ENCODE assay signal across 25 cellular contexts in the genomic region with DNA sequence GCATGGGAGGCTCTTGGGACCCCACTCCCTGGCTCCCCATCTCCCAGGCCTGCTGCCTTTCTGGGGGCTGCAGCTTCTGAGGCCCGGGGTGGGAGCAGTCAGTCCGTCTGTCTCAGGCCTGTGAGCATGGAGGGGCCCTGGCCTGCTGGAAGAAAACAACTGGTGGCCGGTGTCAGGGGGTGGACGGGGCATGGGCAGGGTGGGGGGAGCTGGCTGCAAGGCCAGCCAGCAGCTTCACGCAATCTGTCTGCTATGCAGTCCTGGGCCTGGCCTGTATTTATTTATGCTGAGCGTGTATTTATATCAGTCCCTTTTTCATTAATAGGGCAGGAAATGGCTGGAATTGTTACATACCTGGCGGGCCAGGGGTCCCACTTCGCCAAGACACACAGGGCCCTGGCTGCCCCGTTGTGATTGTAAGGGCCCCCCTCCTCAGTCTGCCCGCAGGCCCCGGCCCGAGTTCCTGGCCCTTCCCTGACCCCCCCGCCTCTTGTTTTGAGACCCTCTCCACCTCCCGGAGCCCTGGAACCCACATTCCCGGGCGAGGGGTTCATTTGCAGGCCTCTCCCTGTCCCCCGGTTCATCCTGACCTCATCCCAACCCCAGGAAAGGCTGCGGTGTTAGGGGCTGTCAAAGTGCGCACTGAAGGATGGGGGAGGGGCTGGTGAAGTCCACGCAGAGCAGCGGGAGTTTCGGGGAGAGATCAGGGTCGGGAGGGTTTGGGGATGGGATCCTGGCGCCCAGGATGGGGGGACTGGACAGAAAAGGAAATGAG. TPM values are rescaled to one million over a fixed set of nuclear protein-coding genes. Genes with fewer than 3 reads are reported as not detected.
DNase-seq lines count a peak whose midpoint lies in the region; ATAC-seq, FAIRE-seq and TF ChIP-seq lines count a peak whose summit lies in the region.
"Had no signal": no experiment of that assay in that cellular context is flagged by ENCODE, and none has a peak within 500 bp of the region (broad histone marks: within the 10 kb centered on the region; RNA-seq: fewer than 3 reads in every experiment).

No MANE protein-coding gene starts in this region.

- H3K27ac Mint-ChIP-seq in H9 = no peak overlapping the region; a peak in 1 of 7 replicates
- peak overlapping the region; percentile 94 for H3K27ac Mint-ChIP-seq in chondrocyte (ENCODE audit: unreplicated experiment)
- H3K27ac Mint-ChIP-seq: activated naive CD8-positive, alpha-beta T cell treated with anti-CD3 and anti-CD28 coated beads, Interleukin-2, amount 50 U/mL, for 24 hours; dendritic cell treated with granulocyte-macrophage colony-stimulating factor and Interleukin-4, amounts not matched to agents 40 ng/mL and 50 ng/mL, for 4 days had no signal

- H3K4me1 Mint-ChIP-seq in H9 (peaks cover 6 to 19% of the 10 kb centered on the region in 2 experiments), chondrocyte (ENCODE audit: low read depth) (peaks cover 52% of the 10 kb centered on the region)
- H3K4me1 Mint-ChIP-seq: activated naive CD8-positive, alpha-beta T cell treated with anti-CD3 and anti-CD28 coated beads, Interleukin-2, amount 50 U/mL, for 24 hours had no signal

- POLR2A ChIA-PET in HepG2 (lab: Yijun Ruan, JAX) = interaction anchor here (1.2 to 2.5 kb wide), 4 partner anchors 11 to 304 kb away, joined by 4 to 25 read pairs (median 8); no protein-coding TSS in a partner anchor

- no peak overlapping the region for H4K91ac ChIP-seq in H9 (ENCODE audit: insufficient read length, low read depth, low read length)

- H2BK120ac ChIP-seq in H9 (ENCODE audit: low read depth, low read length, poor library complexity, severe bottlenecking) = no peak overlapping the region

- H3K79me2 ChIP-seq in H9 (ENCODE audit: insufficient read depth, low read length) (no peaks in the 10 kb centered on the region), HepG2 (ENCODE audit: insufficient read depth, low read length) (no peaks in the 10 kb centered on the region)

- no TSS peak for BruUV-seq in HepG2 (replicated peaks; lab: Mats Ljungman, UMichigan)

- H3K79me1 ChIP-seq in H9 (ENCODE audit: insufficient read depth, low read depth, low read length, poor library complexity, severe bottlenecking) = no peaks in the 10 kb centered on the region

- no peak overlapping the region for H3K14ac ChIP-seq in H9 (ENCODE audit: insufficient read depth, low read length)

- H2AFZ ChIP-seq in H9 (ENCODE audit: low read length) (no peak overlapping the region), HepG2 (ENCODE audit: low read length) (no peak overlapping the region)

- H4K5ac ChIP-seq in H9 (ENCODE audit: insufficient read length, low read depth, low read length) = no peak overlapping the region

- H3K36me3 ChIP-seq in HepG2 (replicated peaks in 1 of 2; ENCODE audit: control insufficient read depth in 1 of 2, insufficient read depth in 2 of 2, low read length in 2 of 2) (no peaks in the 10 kb centered on the region), thoracic aorta (no peaks in the 10 kb centered on the region), pancreas (no peaks in the 10 kb centered on the region)
- H3K36me3 ChIP-seq: breast epithelium, heart left ventricle had no signal

- intact Hi-C loops in HepG2 (cut with micrococcal nuclease; ENCODE audit: unreplicated experiment) (no loop called here), pancreas (cut with DNase I) (loop anchor here in 2 of 3 donors (5.0 to 10.0 kb wide), 3 partner anchors 158 to 526 kb away; partner anchors contain the start of gene ELN (in 1 of the 2)), lower leg skin (cut with DNase I; ENCODE audit: low total_unique reads) (loop anchor here (5.0 to 10.0 kb wide), 2 partner anchors 96 to 158 kb away; partner anchors contain the start of gene ELN)

- H3K27ac ChIP-seq in H9 (ENCODE audit: insufficient read length, low read depth, low read length) (no peak overlapping the region), HepG2 (ENCODE audit: extremely low read length, insufficient read depth, low read length) (no peak overlapping the region), thoracic aorta (peak overlapping the region; percentile 93 to 96), pancreas (no peak overlapping the region)
- H3K27ac ChIP-seq: KMS-11 had no signal

- no peak for TF ChIP-seq EP300 in HepG2 (IDR thresholded peaks at IDR 0.05; ENCODE audit: low read depth in 2 of 2, low read length in 2 of 2)
- TF ChIP-seq EP300 in HepG2 (CRISPR knock-in tag; IDR thresholded peaks at IDR 0.05; ENCODE audit: borderline replicate concordance) = no peak

- FAIRE-seq in HepG2 (lab: Jason Lieb, UNC) = no peak
- FAIRE-seq in pancreas (lab: Jason Lieb, UNC) = no peak
- FAIRE-seq: H54 had no signal

- no peak for ATAC-seq in HepG2
- ATAC-seq in thoracic aorta (ENCODE audit: insufficient number of reproducible peaks, low FRiP score, low read depth) = peak; percentile 77
- no peak for ATAC-seq in pancreas
- ATAC-seq: activated naive CD8-positive, alpha-beta T cell treated with anti-CD3 and anti-CD28 coated beads, Interleukin-2, amount 50 U/mL, for 24 hours had no signal

- no CpG with 5 or more reads among the region's 24 CpGs for WGBS in H9 (ENCODE audit: extremely low coverage, insufficient read length, low lambda C conversion rate)
- WGBS in HepG2 (ENCODE audit: low lambda C conversion rate) = 48% methylated on average over 15 of the region's 24 CpGs
- WGBS in pancreas, 2 donors = 73 to 77% methylated on average over 23 of the region's 24 CpGs
- 60 to 72% methylated on average over 24 of the region's 24 CpGs for WGBS in lower leg skin, 2 donors

- no peaks in the 10 kb centered on the region for H4K20me1 ChIP-seq in H9 (ENCODE audit: control insufficient read depth, insufficient read depth, insufficient read length)
- H4K20me1 ChIP-seq in HepG2 (ENCODE audit: insufficient read depth, low read length) = no peaks in the 10 kb centered on the region

- H3K23ac ChIP-seq in H9 (ENCODE audit: insufficient read length, low read depth, low read length) = no peak overlapping the region

- H3K4ac ChIP-seq in H9 (ENCODE audit: low read depth, low read length) = no peak overlapping the region

- TF ChIP-seq CTCF in H9 (conservative IDR thresholded peaks at IDR 0.05) (no peak), chondrocyte (IDR thresholded peaks at IDR 0.05) (no peak), HepG2 (CRISPR knock-in tag; IDR thresholded peaks at IDR 0.05) (no peak), thoracic aorta (IDR thresholded peaks at IDR 0.05) (no peak), pancreas (IDR thresholded peaks at IDR 0.05) (no peak), lower leg skin (IDR thresholded peaks at IDR 0.05) (no peak)

- H3K27me3 Mint-ChIP-seq in H9 (ENCODE audit: low read depth) (no peaks in the 10 kb centered on the region), chondrocyte (ENCODE audit: low read depth) (no peaks in the 10 kb centered on the region)
- H3K27me3 Mint-ChIP-seq: activated naive CD8-positive, alpha-beta T cell treated with anti-CD3 and anti-CD28 coated beads, Interleukin-2, amount 50 U/mL, for 24 hours had no signal

- H3K27me3 ChIP-seq in H9 (ENCODE audit: insufficient read depth, low read length) = no peaks in the 10 kb centered on the region
- H3K27me3 ChIP-seq in HepG2 (ENCODE audit: control insufficient read depth in 1 of 2, insufficient read depth in 2 of 2, low read length in 2 of 2) = peaks cover 3% of the 10 kb centered on the region in 2 experiments; a peak in 2 of 5 replicates
- no peaks in the 10 kb centered on the region for H3K27me3 ChIP-seq in thoracic aorta (replicated peaks; ENCODE audit: insufficient read depth)
- H3K27me3 ChIP-seq in pancreas = no peaks in the 10 kb centered on the region
- H3K27me3 ChIP-seq: breast epithelium, heart left ventricle had no signal

- H3K4me1 ChIP-seq in H9 (ENCODE audit: insufficient read depth, low read length) (no peaks in the 10 kb centered on the region; the same call in 1 of the 2 replicates), HepG2 (ENCODE audit: insufficient read depth, low read length) (peaks cover 49% of the 10 kb centered on the region), thoracic aorta (ENCODE audit: control insufficient read depth in 1 of 2, low read depth in 2 of 2) (peaks cover 25 to 63% of the 10 kb centered on the region in 2 donors), pancreas (no peaks in the 10 kb centered on the region)
- H3K4me1 ChIP-seq: breast epithelium had no signal

- DNase-seq in H9 (peak; percentile 25), chondrocyte (ENCODE audit: low spot score) (no peak), HepG2 (ENCODE audit: low spot score) (no peak), thoracic aorta (ENCODE audit: low spot score) (peak; percentile 62), pancreas (no peak), cerebellar cortex (ENCODE audit: low spot score) (no peak), lower leg skin (ENCODE audit: low spot score in 2 of 2) (no peak)
- DNase-seq: activated CD4-positive, alpha-beta T cell treated with anti-CD3 and anti-CD28 coated beads, Interleukin-2, amount 50 U/mL, for 48 hours; activated CD4-positive, CD25-positive, alpha-beta regulatory T cell; activated effector memory CD4-positive, alpha-beta T cell treated with anti-CD3 and anti-CD28 coated beads, Interleukin-2, amount 50 U/mL, for 16 hours; activated naive CD8-positive, alpha-beta T cell treated with anti-CD3 and anti-CD28 coated beads, Interleukin-2, amount 50 U/mL, for 24 hours; NCI-H146; NCI-H2171; stimulated activated CD4-positive, alpha-beta T cell treated with anti-CD3 and anti-CD28 coated beads, Interleukin-12 subunit alpha, Interleukin-12 subunit beta, amount 100 ng/mL, for 4 hours; stimulated activated CD8-positive, alpha-beta memory T cell treated with anti-CD3 and anti-CD28 coated beads, Interleukin-4, amount 100 ng/mL, for 48 hours; T1000 had no signal

- H3K4me3 Mint-ChIP-seq in H9 (no peak overlapping the region), chondrocyte (ENCODE audit: unreplicated experiment) (no peak overlapping the region)
- H3K4me3 Mint-ChIP-seq: activated naive CD8-positive, alpha-beta T cell treated with anti-CD3 and anti-CD28 coated beads, Interleukin-2, amount 50 U/mL, for 24 hours; dendritic cell treated with granulocyte-macrophage colony-stimulating factor and Interleukin-4, amounts not matched to agents 40 ng/mL and 50 ng/mL, for 4 days had no signal

- no peak overlapping the region for H2BK5ac ChIP-seq in H9 (ENCODE audit: insufficient read length, low read length)

- CTCF ChIA-PET in HepG2 (lab: Yijun Ruan, JAX; ENCODE audit: low intra/inter-chr PET ratio, low total read pairs) = no interaction called here

- H2BK20ac ChIP-seq in H9 (ENCODE audit: low read depth, low read length, poor library complexity, severe bottlenecking) = no peak overlapping the region

- TF ChIP-seq RAD21 in HepG2 (CRISPR knock-in tag; IDR thresholded peaks at IDR 0.05) = no peak

- no peak overlapping the region for H3K18ac ChIP-seq in H9 (ENCODE audit: insufficient read length, low read depth, low read length)

- H3K9me3 Mint-ChIP-seq in H9 = no peaks in the 10 kb centered on the region; a peak in 1 of 5 replicates
- H3K9me3 Mint-ChIP-seq in chondrocyte (ENCODE audit: low read depth) = no peaks in the 10 kb centered on the region
- H3K9me3 Mint-ChIP-seq: activated naive CD8-positive, alpha-beta T cell treated with anti-CD3 and anti-CD28 coated beads, Interleukin-2, amount 50 U/mL, for 24 hours; dendritic cell treated with granulocyte-macrophage colony-stimulating factor and Interleukin-4, amounts not matched to agents 40 ng/mL and 50 ng/mL, for 4 days had no signal

- no peak overlapping the region for H3K4me3 ChIP-seq in HepG2 (replicated peaks in 1 of 3; ENCODE audit: insufficient read depth in 1 of 3, low read depth in 2 of 3, low read length in 3 of 3)
- peak overlapping the region; percentile 5 for H3K4me3 ChIP-seq in thoracic aorta
- no peak overlapping the region for H3K4me3 ChIP-seq in pancreas
- no peak overlapping the region for H3K4me3 ChIP-seq in lower leg skin (ENCODE audit: low read depth, poor library complexity, severe bottlenecking)
- H3K4me3 ChIP-seq: breast epithelium, heart left ventricle had no signal

- H2AK5ac ChIP-seq in H9 (ENCODE audit: insufficient read length, low read length) = no peak overlapping the region

- no peak overlapping the region for H4K8ac ChIP-seq in H9 (replicated peaks; ENCODE audit: insufficient read length, low read depth, low read length)

- H3K23me2 ChIP-seq in H9 (ENCODE audit: insufficient read length, low read depth, low read length, poor library complexity, severe bottlenecking) = no peaks in the 10 kb centered on the region

- H3K36me3 Mint-ChIP-seq in H9 (ENCODE audit: insufficient read depth in 1 of 3, low read depth in 3 of 3) (no peaks in the 10 kb centered on the region; a peak in 1 of 7 replicates), chondrocyte (ENCODE audit: low read depth) (no peaks in the 10 kb centered on the region)

- H3K9ac ChIP-seq in H9 (ENCODE audit: extremely low read depth, insufficient read length, low read length) (no peak overlapping the region), HepG2 (ENCODE audit: insufficient read depth, low read depth, low read length) (no peak overlapping the region)
- H3K9ac ChIP-seq: KMS-11 had no signal

- no peak overlapping the region for H2BK15ac ChIP-seq in H9 (ENCODE audit: low read depth, low read length)

- H3K9me3 ChIP-seq in H9 (ENCODE audit: control insufficient read depth, low read depth, low read length) (no peaks in the 10 kb centered on the region), HepG2 (ENCODE audit: low read length) (no peaks in the 10 kb centered on the region), thoracic aorta (no peaks in the 10 kb centered on the region), pancreas (no peaks in the 10 kb centered on the region)
- H3K9me3 ChIP-seq: breast epithelium, heart left ventricle had no signal

- in situ Hi-C loops in HepG2 (cut with HindIII; ENCODE audit: extremely low pct_ligation_motif_present, low pct_unique_long_range_greater_than_20kb) = no loop called here

- no peak overlapping the region for H3K4me2 ChIP-seq in H9 (ENCODE audit: insufficient read depth, insufficient read length, low read length)
- no peak overlapping the region for H3K4me2 ChIP-seq in HepG2 (ENCODE audit: low read depth, low read length)
- H3K4me2 ChIP-seq: KMS-11 had no signal

- TF ChIP-seq POLR2A in HepG2 (IDR thresholded peaks at IDR 0.05; ENCODE audit: insufficient read depth in 1 of 2, low read depth in 2 of 2, low read length in 2 of 2) (no peak), lower leg skin (IDR thresholded peaks at IDR 0.05) (no peak)

- H3T11ph ChIP-seq in H9 (ENCODE audit: low read length) = no peak overlapping the region

- H3K56ac ChIP-seq in H9 (ENCODE audit: insufficient read length, low read depth, low read length) = no peak overlapping the region

- no peak overlapping the region for H2BK12ac ChIP-seq in H9 (ENCODE audit: insufficient read length, low read depth, low read length)

RNA-seq across cellular contexts. Expression of gene TMEM270, which starts 8.2 kb away (rescaled TPM):
- total RNA-seq in H9 (2021) = not detected in 2 replicates
- total RNA-seq in chondrocyte = 0.25 TPM in 1 of 3 replicates, not detected in the others
- total RNA-seq in HepG2 (2016; rRNA removed; fragmentation: Illumina TruSeq; extraction: Trizol) = not detected in 2 replicates
- not detected in 2 replicates for total RNA-seq in HepG2 (2016; cell fraction: cytosol; rRNA removed; fragmentation: Illumina TruSeq; extraction: Trizol; ENCODE audit: low read depth)
- total RNA-seq in HepG2 (2016; cell fraction: insoluble cytoplasmic fraction; rRNA removed; fragmentation: Illumina TruSeq; extraction: Trizol) = not detected in 2 replicates
- not detected in 2 replicates for total RNA-seq in HepG2 (2016; cell fraction: membrane; rRNA removed; fragmentation: Illumina TruSeq; extraction: Trizol)
- total RNA-seq in HepG2 (2016; cell fraction: nucleus; rRNA removed; fragmentation: Illumina TruSeq; extraction: Trizol) = not detected in 2 replicates
- not detected in 2 replicates for polyA plus RNA-seq in HepG2 (2011; rRNA removed)
- not detected in 2 replicates for polyA plus RNA-seq in HepG2 (2011; cell fraction: cytosol; rRNA removed)
- polyA plus RNA-seq in HepG2 (2011; cell fraction: nucleus; rRNA removed) = not detected in 2 replicates
- polyA plus RNA-seq in HepG2 (2012) = not detected in 2 replicates
- polyA plus RNA-seq in HepG2 (2016; cell fraction: cytosol; fragmentation: Illumina TruSeq; extraction: Trizol; ENCODE audit: low read depth) = not detected in 2 replicates
- not detected in 2 replicates for polyA plus RNA-seq in HepG2 (2016; cell fraction: insoluble cytoplasmic fraction; fragmentation: Illumina TruSeq; extraction: Trizol; ENCODE audit: low read depth)
- polyA plus RNA-seq in HepG2 (2016; cell fraction: membrane; fragmentation: Illumina TruSeq; extraction: Trizol; ENCODE audit: low read depth) = not detected in 2 replicates
- polyA plus RNA-seq in HepG2 (2016; cell fraction: nucleus; fragmentation: Illumina TruSeq; extraction: Trizol; ENCODE audit: insufficient read depth, low read depth) = not detected in 2 replicates
- polyA minus RNA-seq in HepG2 (2011; rRNA and poly(A)+ RNA removed; ENCODE audit: low replicate concordance) = 1.4 TPM in 1 of 2 replicates, not detected in the other
- polyA minus RNA-seq in HepG2 (2011; cell fraction: cytosol; rRNA and poly(A)+ RNA removed) = not detected in 2 replicates
- not detected in 2 replicates for polyA minus RNA-seq in HepG2 (2011; cell fraction: nucleus; rRNA and poly(A)+ RNA removed)
- total RNA-seq in thoracic aorta = not detected
- total RNA-seq in pancreas = under 1 TPM in 1 of 6 donors, not detected in 5; 0.25 TPM
- under 1 TPM in 1 of 2 donors, not detected in 1; 0.31 TPM for polyA plus RNA-seq in pancreas
- not detected for total RNA-seq in lower leg skin
- total RNA-seq: breast epithelium, heart left ventricle, HT-29, left lobe of liver, RPMI7951, urinary bladder had no signal
- polyA plus RNA-seq: heart left ventricle had no signal

RNA-seq across cellular contexts. Expression of gene METTL27, which starts 26.9 kb away (rescaled TPM):
- 13.5 and 14.9 TPM in 2 replicates for total RNA-seq in H9 (2021)
- 0.51 to 1.7 TPM (median 0.99 TPM) in 3 replicates for total RNA-seq in chondrocyte
- 1.2 and 2.0 TPM in 2 replicates for total RNA-seq in HepG2 (2016; rRNA removed; fragmentation: Illumina TruSeq; extraction: Trizol)
- 0.88 and 1.1 TPM in 2 replicates for total RNA-seq in HepG2 (2016; cell fraction: cytosol; rRNA removed; fragmentation: Illumina TruSeq; extraction: Trizol; ENCODE audit: low read depth)
- 1.3 and 1.7 TPM in 2 replicates for total RNA-seq in HepG2 (2016; cell fraction: insoluble cytoplasmic fraction; rRNA removed; fragmentation: Illumina TruSeq; extraction: Trizol)
- total RNA-seq in HepG2 (2016; cell fraction: membrane; rRNA removed; fragmentation: Illumina TruSeq; extraction: Trizol) = 0.77 and 1.5 TPM in 2 replicates
- total RNA-seq in HepG2 (2016; cell fraction: nucleus; rRNA removed; fragmentation: Illumina TruSeq; extraction: Trizol) = 0.60 and 0.99 TPM in 2 replicates
- polyA plus RNA-seq in HepG2 (2011; rRNA removed) = 3.0 and 3.6 TPM in 2 replicates
- 1.5 and 4.7 TPM in 2 replicates for polyA plus RNA-seq in HepG2 (2011; cell fraction: cytosol; rRNA removed)
- polyA plus RNA-seq in HepG2 (2011; cell fraction: nucleus; rRNA removed) = 3.3 and 4.0 TPM in 2 replicates
- polyA plus RNA-seq in HepG2 (2012) = 1.8 and 2.3 TPM in 2 replicates
- polyA plus RNA-seq in HepG2 (2016; cell fraction: cytosol; fragmentation: Illumina TruSeq; extraction: Trizol; ENCODE audit: low read depth) = 1.4 and 1.7 TPM in 2 replicates
- polyA plus RNA-seq in HepG2 (2016; cell fraction: insoluble cytoplasmic fraction; fragmentation: Illumina TruSeq; extraction: Trizol; ENCODE audit: low read depth) = 0.83 and 1.6 TPM in 2 replicates
- polyA plus RNA-seq in HepG2 (2016; cell fraction: membrane; fragmentation: Illumina TruSeq; extraction: Trizol; ENCODE audit: low read depth) = 0.92 and 1.7 TPM in 2 replicates
- polyA plus RNA-seq in HepG2 (2016; cell fraction: nucleus; fragmentation: Illumina TruSeq; extraction: Trizol; ENCODE audit: insufficient read depth, low read depth) = 1.5 and 1.8 TPM in 2 replicates
- polyA minus RNA-seq in HepG2 (2011; rRNA and poly(A)+ RNA removed; ENCODE audit: low replicate concordance) = 3.6 and 5.4 TPM in 2 replicates
- polyA minus RNA-seq in HepG2 (2011; cell fraction: cytosol; rRNA and poly(A)+ RNA removed) = 0.69 and 0.70 TPM in 2 replicates
- 2.1 and 3.7 TPM in 2 replicates for polyA minus RNA-seq in HepG2 (2011; cell fraction: nucleus; rRNA and poly(A)+ RNA removed)
- total RNA-seq in thoracic aorta = 1 to 10 TPM in 1 of 2 donors, not detected in 1; 1.2 TPM
- total RNA-seq in pancreas = 10 to 100 TPM in 1 of 6 donors, 1 to 10 TPM in 5; 3.0 to 11.2 (median 4.7) TPM
- 1 to 10 TPM; 5.6 to 6.6 TPM for polyA plus RNA-seq in pancreas
- 1 to 10 TPM; 2.0 to 7.4 (median 4.3) TPM for total RNA-seq in lower leg skin

RNA-seq across cellular contexts. Expression of gene CLDN4, which starts 38.4 kb away (rescaled TPM):
- total RNA-seq in H9 (2021) (15.5 and 15.6 TPM in 2 replicates), chondrocyte (0.35 to 0.80 TPM (median 0.51 TPM) in 3 replicates), HepG2 (2016; rRNA removed; fragmentation: Illumina TruSeq; extraction: Trizol) (9.4 and 28.2 TPM in 2 replicates), thoracic aorta (under 1 TPM in 1 of 2 donors, not detected in 1; 0.99 TPM), pancreas (100 to 1,000 TPM in 2 of 6 donors, 10 to 100 TPM in 4; 47.8 to 150 (median 65.1) TPM), lower leg skin (100 to 1,000 TPM; 208 to 533 (median 298) TPM)
- 4.3 and 4.7 TPM in 2 replicates for total RNA-seq in HepG2 (2016; cell fraction: cytosol; rRNA removed; fragmentation: Illumina TruSeq; extraction: Trizol; ENCODE audit: low read depth)
- total RNA-seq in HepG2 (2016; cell fraction: insoluble cytoplasmic fraction; rRNA removed; fragmentation: Illumina TruSeq; extraction: Trizol) = 9.9 and 28.5 TPM in 2 replicates
- 7.4 and 7.9 TPM in 2 replicates for total RNA-seq in HepG2 (2016; cell fraction: membrane; rRNA removed; fragmentation: Illumina TruSeq; extraction: Trizol)
- total RNA-seq in HepG2 (2016; cell fraction: nucleus; rRNA removed; fragmentation: Illumina TruSeq; extraction: Trizol) = 24.8 and 28.9 TPM in 2 replicates
- polyA plus RNA-seq in HepG2 (2011; rRNA removed) (35.7 and 47.4 TPM in 2 replicates), pancreas (10 to 100 TPM; 73.1 to 75.2 TPM)
- polyA plus RNA-seq in HepG2 (2011; cell fraction: cytosol; rRNA removed) = 46.8 and 65.8 TPM in 2 replicates
- polyA plus RNA-seq in HepG2 (2011; cell fraction: nucleus; rRNA removed) = 34.9 and 35.5 TPM in 2 replicates
- 16.0 and 29.2 TPM in 2 replicates for polyA plus RNA-seq in HepG2 (2012)
- 2.9 and 3.1 TPM in 2 replicates for polyA plus RNA-seq in HepG2 (2016; cell fraction: cytosol; fragmentation: Illumina TruSeq; extraction: Trizol; ENCODE audit: low read depth)
- 8.7 and 9.9 TPM in 2 replicates for polyA plus RNA-seq in HepG2 (2016; cell fraction: insoluble cytoplasmic fraction; fragmentation: Illumina TruSeq; extraction: Trizol; ENCODE audit: low read depth)
- 3.9 and 4.0 TPM in 2 replicates for polyA plus RNA-seq in HepG2 (2016; cell fraction: membrane; fragmentation: Illumina TruSeq; extraction: Trizol; ENCODE audit: low read depth)
- polyA plus RNA-seq in HepG2 (2016; cell fraction: nucleus; fragmentation: Illumina TruSeq; extraction: Trizol; ENCODE audit: insufficient read depth, low read depth) = 34.6 and 39.8 TPM in 2 replicates
- polyA minus RNA-seq in HepG2 (2011; rRNA and poly(A)+ RNA removed; ENCODE audit: low replicate concordance) = 55.3 and 116 TPM in 2 replicates
- 39.1 and 50.4 TPM in 2 replicates for polyA minus RNA-seq in HepG2 (2011; cell fraction: cytosol; rRNA and poly(A)+ RNA removed)
- 8.5 and 9.7 TPM in 2 replicates for polyA minus RNA-seq in HepG2 (2011; cell fraction: nucleus; rRNA and poly(A)+ RNA removed)

Comparison
In these comparisons a context has a peak if more than half of its experiments do, and no peak if none do; other contexts are left out.
1. DNase-seq: peak in H9 (single experiment) and thoracic aorta (single experiment); none in chondrocyte (single experiment), HepG2 (single experiment), pancreas (0 of 6), cerebellar cortex (single experiment) and lower leg skin (0 of 2).
2. H3K27ac ChIP-seq: peak in thoracic aorta (2 of 2); none in H9 (single experiment), HepG2 (single experiment) and pancreas (0 of 4).